Comparison of ENCODE assay signal across 13 cellular contexts in genomic region chr9:81499021-81499454, GRCh38.
DNase-seq lines count a peak whose midpoint lies in the region; ATAC-seq and TF ChIP-seq lines count a peak whose summit lies in the region.
"Had no signal": no experiment of that assay in that cellular context is flagged by ENCODE, and none has a peak within 500 bp of the region (broad histone marks: within the 10 kb centered on the region; RNA-seq: fewer than 3 reads in every experiment).

No MANE protein-coding gene starts in this region.

- no peaks in the 10 kb centered on the region for H3K27me3 Mint-ChIP-seq in CD4-positive, alpha-beta T cell
- H3K27me3 Mint-ChIP-seq: T-helper 17 cell had no signal

- no peaks in the 10 kb centered on the region for H3K27me3 ChIP-seq in CD4-positive, alpha-beta T cell (ENCODE audit: control insufficient read depth, insufficient read depth, low read length)

- POLR2A ChIA-PET in RWPE1 (lab: Yijun Ruan, JAX; ENCODE audit: low non-redundant PET), result no interaction called here
- POLR2A ChIA-PET in CD4-positive, alpha-beta T cell (lab: Charles Lee), result no interaction called here

- intact Hi-C loops in CD4-positive, alpha-beta T cell (cut with DNase I, micrococcal nuclease), result no loop called here

- CTCF ChIA-PET in RWPE1 (lab: Yijun Ruan, JAX), result no interaction called here
- CTCF ChIA-PET in CD4-positive, alpha-beta T cell (lab: Charles Lee), result no interaction called here

- H3K4me1 Mint-ChIP-seq in CD4-positive, alpha-beta T cell (ENCODE audit: low read depth), result no peaks in the 10 kb centered on the region
- H3K4me1 Mint-ChIP-seq: T-helper 17 cell had no signal

- H3K27ac Mint-ChIP-seq in CD4-positive, alpha-beta T cell, result no peak overlapping the region
- H3K27ac Mint-ChIP-seq: T-helper 17 cell had no signal

- H3K4me3 Mint-ChIP-seq in CD4-positive, alpha-beta T cell, result no peak overlapping the region
- H3K4me3 Mint-ChIP-seq: T-helper 17 cell had no signal

- no peaks in the 10 kb centered on the region for H3K36me3 Mint-ChIP-seq in CD4-positive, alpha-beta T cell (ENCODE audit: low read depth)

- DNase-seq in AG09319 (ENCODE audit: extremely low read depth, low read depth) (peak; percentile 63), RWPE1 (ENCODE audit: low spot score) (no peak), fibroblast of pulmonary artery (ENCODE audit: low read depth) (peak; percentile 78), retinal pigment epithelial cell (ENCODE audit: low read depth) (peak; percentile 77)
- DNase-seq in activated CD4-positive, alpha-beta T cell treated with anti-CD3 and anti-CD28 coated beads, Interleukin-2, amount 50 U/mL, for 4 hours, result no peak
- DNase-seq in activated effector memory CD4-positive, alpha-beta T cell treated with Interleukin-2 at 50 U/mL for 16 hours, result no peak
- no peak for DNase-seq in CD4-positive, alpha-beta T cell
- DNase-seq: left colon, NCI-H187 treated with DMSO at 0.1 percent for 48 hours, T-helper 17 cell had no signal

- ATAC-seq in GM18519 (IDR thresholded peaks at IDR 0.05; ENCODE audit: low FRiP score, unreplicated experiment), result no peak
- no peak for ATAC-seq in CD4-positive, alpha-beta T cell (ENCODE audit: poor library complexity)
- ATAC-seq: left colon, T-helper 17 cell had no signal

- H3K9me3 ChIP-seq in CD4-positive, alpha-beta T cell (ENCODE audit: control insufficient read depth, low read length), result no peaks in the 10 kb centered on the region

- H3K4me3 ChIP-seq in fibroblast of pulmonary artery (replicated peaks; ENCODE audit: low read depth, low read length) (no peak overlapping the region), retinal pigment epithelial cell (ENCODE audit: low read length) (no peak overlapping the region)

- peak overlapping the region; percentile 62; the same call in 1 of the 2 replicates for H3K27ac ChIP-seq in RWPE1
- no peak overlapping the region for H3K27ac ChIP-seq in CD4-positive, alpha-beta T cell (ENCODE audit: low read depth, low read length)
- H3K27ac ChIP-seq: C4-2B, epithelial cell of prostate had no signal

- TF ChIP-seq CTCF in AG09319 (IDR thresholded peaks at IDR 0.05; ENCODE audit: low read depth, low read length), result no peak
- TF ChIP-seq CTCF in RWPE1 (conservative IDR thresholded peaks at IDR 0.05; ENCODE audit: low read depth), result no peak
- no peak for TF ChIP-seq CTCF in fibroblast of pulmonary artery (IDR thresholded peaks at IDR 0.05; ENCODE audit: low read length, missing control alignments)
- TF ChIP-seq CTCF in retinal pigment epithelial cell (conservative IDR thresholded peaks at IDR 0.05; ENCODE audit: low read depth, low read length), result no peak
- no peak for TF ChIP-seq CTCF in CD4-positive, alpha-beta T cell (IDR thresholded peaks at IDR 0.05)

- H3K9me3 Mint-ChIP-seq in CD4-positive, alpha-beta T cell, result no peaks in the 10 kb centered on the region

Comparison
In these comparisons a context has a peak if more than half of its experiments do, and no peak if none do; other contexts are left out.
1. DNase-seq: peak in AG09319 (single experiment), fibroblast of pulmonary artery (single experiment) and retinal pigment epithelial cell (single experiment); none in RWPE1 (single experiment), activated CD4-positive, alpha-beta T cell treated with anti-CD3 and anti-CD28 coated beads, Interleukin-2, amount 50 U/mL, for 4 hours (0 of 2), activated effector memory CD4-positive, alpha-beta T cell treated with Interleukin-2 at 50 U/mL for 16 hours (single experiment) and CD4-positive, alpha-beta T cell (0 of 10).